Comparison of ENCODE assay signal across 1 cellular context in the genomic region with DNA sequence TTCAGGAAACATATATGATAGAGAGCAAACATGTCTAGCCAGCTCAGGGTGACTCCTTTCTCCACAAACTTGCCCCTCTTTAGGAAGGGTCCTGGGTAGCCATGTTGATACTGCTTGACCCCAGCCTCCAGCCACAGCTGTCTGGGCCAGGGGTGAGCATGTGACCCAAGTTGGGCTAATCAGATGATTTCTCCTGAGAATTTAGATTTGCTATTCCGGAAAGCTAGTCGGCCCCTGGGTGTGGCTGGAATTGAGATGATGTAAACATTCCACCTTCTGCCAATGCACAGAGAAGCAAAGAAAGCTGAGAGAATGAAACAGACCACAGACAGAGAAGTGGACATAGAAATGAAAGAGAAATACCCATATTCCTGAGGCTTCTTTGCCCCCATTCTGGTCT.
A peak's percentile ranks its signal among the peaks of the same experiment; 100 is the strongest.
TF ChIP-seq lines count a peak whose summit lies in the region.

No MANE protein-coding gene starts in this region.

TF ChIP-seq in K562, 482 proteins besides CTCF, POLR2A, EP300 and RAD21:
- no peak for TF ChIP-seq NR2C2 (CRISPR knock-in tag; IDR thresholded peaks at IDR 0.05)
- TF ChIP-seq NR2C2 (tag; IDR thresholded peaks at IDR 0.05): peak; percentile 41; the same call in 1 of the 2 replicates
- no peak for TF ChIP-seq ZNF24 (IDR thresholded peaks at IDR 0.05)
- TF ChIP-seq RAD51 (IDR thresholded peaks at IDR 0.05; ENCODE audit: borderline replicate concordance, low read depth): peak; percentile 57; the same call in 1 of the 2 replicates
- TF ChIP-seq, protein P1, sequence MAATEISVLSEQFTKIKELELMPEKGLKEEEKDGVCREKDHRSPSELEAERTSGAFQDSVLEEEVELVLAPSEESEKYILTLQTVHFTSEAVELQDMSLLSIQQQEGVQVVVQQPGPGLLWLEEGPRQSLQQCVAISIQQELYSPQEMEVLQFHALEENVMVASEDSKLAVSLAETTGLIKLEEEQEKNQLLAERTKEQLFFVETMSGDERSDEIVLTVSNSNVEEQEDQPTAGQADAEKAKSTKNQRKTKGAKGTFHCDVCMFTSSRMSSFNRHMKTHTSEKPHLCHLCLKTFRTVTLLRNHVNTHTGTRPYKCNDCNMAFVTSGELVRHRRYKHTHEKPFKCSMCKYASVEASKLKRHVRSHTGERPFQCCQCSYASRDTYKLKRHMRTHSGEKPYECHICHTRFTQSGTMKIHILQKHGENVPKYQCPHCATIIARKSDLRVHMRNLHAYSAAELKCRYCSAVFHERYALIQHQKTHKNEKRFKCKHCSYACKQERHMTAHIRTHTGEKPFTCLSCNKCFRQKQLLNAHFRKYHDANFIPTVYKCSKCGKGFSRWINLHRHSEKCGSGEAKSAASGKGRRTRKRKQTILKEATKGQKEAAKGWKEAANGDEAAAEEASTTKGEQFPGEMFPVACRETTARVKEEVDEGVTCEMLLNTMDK (IDR thresholded peaks at IDR 0.05; ENCODE audit: borderline replicate concordance, insufficient read depth, low read depth, low read length, poor library complexity, severe bottlenecking): no peak
- no peak for TF ChIP-seq POLR2B (IDR thresholded peaks at IDR 0.05; ENCODE audit: low read depth, partially characterized antibody)
- TF ChIP-seq, protein P2, sequence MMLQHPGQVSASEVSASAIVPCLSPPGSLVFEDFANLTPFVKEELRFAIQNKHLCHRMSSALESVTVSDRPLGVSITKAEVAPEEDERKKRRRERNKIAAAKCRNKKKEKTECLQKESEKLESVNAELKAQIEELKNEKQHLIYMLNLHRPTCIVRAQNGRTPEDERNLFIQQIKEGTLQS (IDR thresholded peaks at IDR 0.05): peak; percentile 24; the same call in 1 of the 2 replicates
- TF ChIP-seq, protein P2 (CRISPR knock-in tag; conservative IDR thresholded peaks at IDR 0.05): no peak
- TF ChIP-seq ZNF431 (CRISPR knock-in tag; IDR thresholded peaks at IDR 0.05): no peak
- no peak for TF ChIP-seq NELFE (IDR thresholded peaks at IDR 0.05; ENCODE audit: insufficient read depth, insufficient read length)
- TF ChIP-seq, protein P3, sequence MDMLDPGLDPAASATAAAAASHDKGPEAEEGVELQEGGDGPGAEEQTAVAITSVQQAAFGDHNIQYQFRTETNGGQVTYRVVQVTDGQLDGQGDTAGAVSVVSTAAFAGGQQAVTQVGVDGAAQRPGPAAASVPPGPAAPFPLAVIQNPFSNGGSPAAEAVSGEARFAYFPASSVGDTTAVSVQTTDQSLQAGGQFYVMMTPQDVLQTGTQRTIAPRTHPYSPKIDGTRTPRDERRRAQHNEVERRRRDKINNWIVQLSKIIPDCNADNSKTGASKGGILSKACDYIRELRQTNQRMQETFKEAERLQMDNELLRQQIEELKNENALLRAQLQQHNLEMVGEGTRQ (CRISPR knock-in tag; IDR thresholded peaks at IDR 0.05): peak; percentile 62
- TF ChIP-seq, protein P4, sequence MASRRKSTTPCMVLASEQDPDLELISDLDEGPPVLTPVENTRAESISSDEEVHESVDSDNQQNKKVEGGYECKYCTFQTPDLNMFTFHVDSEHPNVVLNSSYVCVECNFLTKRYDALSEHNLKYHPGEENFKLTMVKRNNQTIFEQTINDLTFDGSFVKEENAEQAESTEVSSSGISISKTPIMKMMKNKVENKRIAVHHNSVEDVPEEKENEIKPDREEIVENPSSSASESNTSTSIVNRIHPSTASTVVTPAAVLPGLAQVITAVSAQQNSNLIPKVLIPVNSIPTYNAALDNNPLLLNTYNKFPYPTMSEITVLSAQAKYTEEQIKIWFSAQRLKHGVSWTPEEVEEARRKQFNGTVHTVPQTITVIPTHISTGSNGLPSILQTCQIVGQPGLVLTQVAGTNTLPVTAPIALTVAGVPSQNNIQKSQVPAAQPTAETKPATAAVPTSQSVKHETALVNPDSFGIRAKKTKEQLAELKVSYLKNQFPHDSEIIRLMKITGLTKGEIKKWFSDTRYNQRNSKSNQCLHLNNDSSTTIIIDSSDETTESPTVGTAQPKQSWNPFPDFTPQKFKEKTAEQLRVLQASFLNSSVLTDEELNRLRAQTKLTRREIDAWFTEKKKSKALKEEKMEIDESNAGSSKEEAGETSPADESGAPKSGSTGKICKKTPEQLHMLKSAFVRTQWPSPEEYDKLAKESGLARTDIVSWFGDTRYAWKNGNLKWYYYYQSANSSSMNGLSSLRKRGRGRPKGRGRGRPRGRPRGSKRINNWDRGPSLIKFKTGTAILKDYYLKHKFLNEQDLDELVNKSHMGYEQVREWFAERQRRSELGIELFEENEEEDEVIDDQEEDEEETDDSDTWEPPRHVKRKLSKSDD (conservative IDR thresholded peaks at IDR 0.05; ENCODE audit: low read length): no peak
- TF ChIP-seq ZNF3 (CRISPR knock-in tag; IDR thresholded peaks at IDR 0.05): no peak
- TF ChIP-seq, protein P5, sequence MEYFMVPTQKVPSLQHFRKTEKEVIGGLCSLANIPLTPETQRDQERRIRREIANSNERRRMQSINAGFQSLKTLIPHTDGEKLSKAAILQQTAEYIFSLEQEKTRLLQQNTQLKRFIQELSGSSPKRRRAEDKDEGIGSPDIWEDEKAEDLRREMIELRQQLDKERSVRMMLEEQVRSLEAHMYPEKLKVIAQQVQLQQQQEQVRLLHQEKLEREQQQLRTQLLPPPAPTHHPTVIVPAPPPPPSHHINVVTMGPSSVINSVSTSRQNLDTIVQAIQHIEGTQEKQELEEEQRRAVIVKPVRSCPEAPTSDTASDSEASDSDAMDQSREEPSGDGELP (CRISPR knock-in tag; IDR thresholded peaks at IDR 0.05; ENCODE audit: borderline replicate concordance): 0 out of 2 replicates have a peak, but pooled peaks have one; percentile 24
